In genomic region chr22:20439928-20440575, GRCh38 we compare ENCODE assay signal across 15 cellular contexts.
"Had no signal": no experiment of that assay in that cellular context is flagged by ENCODE, and none has a peak within 500 bp of the region (broad histone marks: within the 10 kb centered on the region; RNA-seq: fewer than 3 reads in every experiment).

No MANE protein-coding gene starts in this region.

- H3K27ac Mint-ChIP-seq: activated B cell treated with CpG ODN at 0.5 μM for 24 hours; activated CD4-positive, alpha-beta T cell treated with anti-CD3 and anti-CD28 coated beads, Interleukin-2, amount 10 ng/mL, durations not matched to agents 24 days and 14 days; activated naive CD4-positive, alpha-beta T cell treated with anti-CD3 and anti-CD28 coated beads, Interleukin-2, amount 50 U/mL, for 24 hours; naive B cell had no signal

- H3K4me1 ChIP-seq: colonic mucosa had no signal

- ATAC-seq: gastroesophageal sphincter had no signal

- FAIRE-seq: TTC549 had no signal

- H3K36me3 ChIP-seq: colonic mucosa had no signal

- H3K27me3 ChIP-seq: tibial artery had no signal

- DNase-seq: activated B cell treated with CpG ODN at 0.5 μM for 24 hours; activated CD4-positive, alpha-beta T cell treated with anti-CD3 and anti-CD28 coated beads, Interleukin-2, amount 10 ng/mL, durations not matched to agents 24 days and 14 days; colonic mucosa; effector CD8-positive, alpha-beta T cell; kidney glomerular epithelial cell; naive B cell; nucleus accumbens; stimulated activated CD4-positive, alpha-beta T cell treated with anti-CD3 and anti-CD28 coated beads, Interleukin-15, amount 100 ng/mL, for 24 hours; T-helper 2 cell had no signal

- H2AFZ ChIP-seq: hepatocyte had no signal

- H3K9me3 ChIP-seq: colonic mucosa, gastroesophageal sphincter, tibial artery had no signal

- H3K4me3 Mint-ChIP-seq: activated B cell treated with CpG ODN at 0.5 μM for 24 hours; activated CD4-positive, alpha-beta T cell treated with anti-CD3 and anti-CD28 coated beads, Interleukin-2, amount 10 ng/mL, durations not matched to agents 24 days and 14 days had no signal

- H3K27ac ChIP-seq: colonic mucosa had no signal

- H3K9me3 Mint-ChIP-seq: activated B cell treated with CpG ODN at 0.5 μM for 24 hours; activated CD4-positive, alpha-beta T cell treated with anti-CD3 and anti-CD28 coated beads, Interleukin-2, amount 10 ng/mL, durations not matched to agents 24 days and 14 days; activated naive CD4-positive, alpha-beta T cell treated with anti-CD3 and anti-CD28 coated beads, Interleukin-2, amount 50 U/mL, for 24 hours; naive B cell had no signal

- H3K4me3 ChIP-seq: colonic mucosa, gastroesophageal sphincter, hepatocyte, lung had no signal
